Comparison of ENCODE assay signal across 8 cellular contexts in genomic region chr7:139232893-139233292, GRCh38. TPM values are rescaled to one million over a fixed set of nuclear protein-coding genes. Genes with fewer than 3 reads are reported as not detected.
DNase-seq lines count a peak whose midpoint lies in the region; ATAC-seq, FAIRE-seq and TF ChIP-seq lines count a peak whose summit lies in the region.

No MANE protein-coding gene starts in this region.

- peak overlapping the region; percentile 93 for H3K4me3 Mint-ChIP-seq in neural crest cell

- H3K9me3 Mint-ChIP-seq in neural crest cell = no peaks in the 10 kb centered on the region

- peak overlapping the region; percentile 92 for H3K4me3 ChIP-seq in bronchial epithelial cell (ENCODE audit: low read depth, low read length)

- peaks cover 32% of the 10 kb centered on the region for H3K4me1 Mint-ChIP-seq in neural crest cell

- H3K36me3 Mint-ChIP-seq in neural crest cell (ENCODE audit: low read depth) = peaks cover 7% of the 10 kb centered on the region

- peaks cover 2% of the 10 kb centered on the region for H3K36me3 ChIP-seq in bronchial epithelial cell (ENCODE audit: control insufficient read depth, insufficient read depth, low read length)

- no peaks in the 10 kb centered on the region for H3K27me3 ChIP-seq in bronchial epithelial cell (ENCODE audit: control insufficient read depth, insufficient read depth, low read length)

- H3K27me3 Mint-ChIP-seq in neural crest cell (ENCODE audit: low read depth) = peaks cover 17% of the 10 kb centered on the region

- FAIRE-seq in bronchial epithelial cell (lab: Jason Lieb, UNC) = no peak

- DNase-seq in DMS53 treated with DMSO at 0.1 percent for 48 hours (lab: John Stamatoyannopoulos, UW; ENCODE audit: unreplicated experiment) = peak; percentile 4
- peak; percentile 70 for DNase-seq in LHCN-M2 (ENCODE audit: low read depth)
- peak; percentile 96 for DNase-seq in bronchial epithelial cell (ENCODE audit: low read depth)
- DNase-seq in neural crest cell (ENCODE audit: low read depth, low spot score) = no peak
- no peak for DNase-seq in DMS153 (lab: John Stamatoyannopoulos, UW)
- DNase-seq in ecto neural progenitor cell (ENCODE audit: low spot score) = no peak

- no peak for ATAC-seq in GM18873 (IDR thresholded peaks at IDR 0.05; ENCODE audit: low FRiP score, unreplicated experiment)
- no peak for ATAC-seq in HG02763 (IDR thresholded peaks at IDR 0.05; ENCODE audit: unreplicated experiment)

- TF ChIP-seq CTCF in bronchial epithelial cell (IDR thresholded peaks at IDR 0.05; ENCODE audit: insufficient read depth, low read length, severe bottlenecking) = no peak
- TF ChIP-seq CTCF in neural crest cell (conservative IDR thresholded peaks at IDR 0.05) = no peak

- no peak overlapping the region for H3K27ac Mint-ChIP-seq in neural crest cell (ENCODE audit: unreplicated experiment)

RNA-seq across cellular contexts. Expression of gene UBN2, which starts 1.9 kb away (rescaled TPM):
- total RNA-seq in LHCN-M2 (2014; rRNA removed) (3.9 and 5.3 TPM in 2 replicates), bronchial epithelial cell (5.0 and 5.8 TPM in 2 replicates), neural crest cell (30.1 and 32.1 TPM in 2 replicates)
- polyA plus RNA-seq in LHCN-M2 (2012) = 0.89 TPM

Comparison
In these comparisons a context has a peak if more than half of its experiments do, and no peak if none do; other contexts are left out.
1. DNase-seq: peak in DMS53 treated with DMSO at 0.1 percent for 48 hours (single experiment), LHCN-M2 (single experiment) and bronchial epithelial cell (single experiment); none in neural crest cell (single experiment), DMS153 (single experiment) and ecto neural progenitor cell (single experiment).